ENCODE assay signal across 12 cellular contexts in the genomic region with DNA sequence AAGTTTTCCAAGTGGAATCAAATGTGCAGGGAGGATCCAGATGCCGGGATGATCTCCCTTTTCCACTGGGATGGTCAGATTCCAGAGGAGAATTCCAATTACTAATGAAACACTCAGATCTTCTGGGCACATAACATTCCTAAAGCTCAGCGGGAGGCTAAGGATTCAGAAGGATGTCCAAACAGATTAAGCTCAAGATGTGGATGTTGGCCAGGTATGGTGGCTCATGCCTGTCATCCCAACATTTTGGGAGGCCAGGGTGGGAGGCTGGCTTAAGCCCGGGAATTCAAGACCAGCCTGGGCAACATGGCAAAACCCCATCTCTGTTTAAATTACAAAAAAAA.
DNase-seq lines count a peak whose midpoint lies in the region; ATAC-seq and TF ChIP-seq lines count a peak whose summit lies in the region.
"Had no signal": no experiment of that assay in that cellular context is flagged by ENCODE, and none has a peak within 500 bp of the region (broad histone marks: within the 10 kb centered on the region; RNA-seq: fewer than 3 reads in every experiment).

No MANE protein-coding gene starts in this region.

- H3K9me3 Mint-ChIP-seq in activated T-cell treated with anti-CD3 and anti-CD28 coated beads, Interleukin-2, amount 50 U/mL, for 24 hours, result no peaks in the 10 kb centered on the region
- no peaks in the 10 kb centered on the region for H3K9me3 Mint-ChIP-seq in activated T-cell treated with anti-CD3 and anti-CD28 coated beads, Interleukin-2, amount 50 U/mL, for 4 hours
- no peaks in the 10 kb centered on the region for H3K9me3 Mint-ChIP-seq in activated CD8-positive, alpha-beta T cell treated with anti-CD3 and anti-CD28 coated beads for 36 hours
- H3K9me3 Mint-ChIP-seq: brain; stimulated activated naive CD8-positive, alpha-beta T cell treated with anti-CD3 and anti-CD28 coated beads, Interleukin-15, amount 100 ng/mL, for 72 hours had no signal

- POLR2A ChIA-PET in activated CD8-positive, alpha-beta T cell treated with anti-CD3 and anti-CD28 coated beads for 36 hours (lab: Charles Lee), result interaction anchor here (1.2 to 24.9 kb wide), 3 partner anchors 8 to 30 kb away, joined by 3 to 512 read pairs (median 211); a partner anchor contains a TSS

- peak overlapping the region; percentile 36 for H3K27ac ChIP-seq in mesodermal cell (ENCODE audit: low read depth, low read length, severe bottlenecking)
- H3K27ac ChIP-seq in urinary bladder (ENCODE audit: low read depth), result peak overlapping the region; percentile 13
- H3K27ac ChIP-seq: A549 had no signal

- peaks cover 18% of the 10 kb centered on the region for H3K4me1 ChIP-seq in mesodermal cell (ENCODE audit: control insufficient read depth, insufficient read depth, low read length, poor library complexity, severe bottlenecking)
- H3K4me1 ChIP-seq in urinary bladder (ENCODE audit: insufficient read depth), result no peaks in the 10 kb centered on the region

- no peaks in the 10 kb centered on the region for H3K27me3 Mint-ChIP-seq in activated T-cell treated with anti-CD3 and anti-CD28 coated beads, Interleukin-2, amount 50 U/mL, for 24 hours
- no peaks in the 10 kb centered on the region for H3K27me3 Mint-ChIP-seq in activated T-cell treated with anti-CD3 and anti-CD28 coated beads, Interleukin-2, amount 50 U/mL, for 4 hours (ENCODE audit: low read depth)
- no peaks in the 10 kb centered on the region for H3K27me3 Mint-ChIP-seq in activated CD8-positive, alpha-beta T cell treated with anti-CD3 and anti-CD28 coated beads for 36 hours
- H3K27me3 Mint-ChIP-seq: stimulated activated naive CD8-positive, alpha-beta T cell treated with anti-CD3 and anti-CD28 coated beads, Interleukin-15, amount 100 ng/mL, for 72 hours had no signal

- H3K4me1 Mint-ChIP-seq in activated T-cell treated with anti-CD3 and anti-CD28 coated beads, Interleukin-2, amount 50 U/mL, for 24 hours (ENCODE audit: low read depth), result peaks cover 80% of the 10 kb centered on the region
- H3K4me1 Mint-ChIP-seq in activated T-cell treated with anti-CD3 and anti-CD28 coated beads, Interleukin-2, amount 50 U/mL, for 4 hours (ENCODE audit: low read depth), result peaks cover 75% of the 10 kb centered on the region
- peaks cover 74% of the 10 kb centered on the region for H3K4me1 Mint-ChIP-seq in activated CD8-positive, alpha-beta T cell treated with anti-CD3 and anti-CD28 coated beads for 36 hours (ENCODE audit: low read depth)

- intact Hi-C loops in activated CD8-positive, alpha-beta T cell treated with anti-CD3 and anti-CD28 coated beads for 36 hours (cut with micrococcal nuclease), result no loop called here

- peaks cover 4% of the 10 kb centered on the region for H3K36me3 ChIP-seq in mesodermal cell (ENCODE audit: control insufficient read depth, insufficient read depth, low read length)
- H3K36me3 ChIP-seq in urinary bladder (ENCODE audit: insufficient read depth), result no peaks in the 10 kb centered on the region

- no peaks in the 10 kb centered on the region for H3K9me3 ChIP-seq in mesodermal cell (ENCODE audit: control insufficient read depth, low read length)
- H3K9me3 ChIP-seq: A549 had no signal

- 86 to 93% methylated on average over 1 to 2 of the region's 3 CpGs for WGBS in mesodermal cell (ENCODE audit: insufficient coverage in 2 of 2), 2 experiments
- 36% methylated on average over 3 of the region's 3 CpGs for WGBS in urinary bladder

- CTCF ChIA-PET in activated CD8-positive, alpha-beta T cell treated with anti-CD3 and anti-CD28 coated beads for 36 hours (lab: Charles Lee), result interaction anchor here (0.9 to 8.1 kb wide), 9 partner anchors 10 to 66 kb away, joined by 3 to 76 read pairs (median 4); no protein-coding TSS in a partner anchor

- H3K4me3 ChIP-seq in mesodermal cell (ENCODE audit: extremely low read depth, insufficient read depth, low read length, poor library complexity, severe bottlenecking), result no peak overlapping the region
- H3K4me3 ChIP-seq in urinary bladder (ENCODE audit: low read depth, low read length), result no peak overlapping the region
- H3K4me3 ChIP-seq: A549 had no signal

- no peak overlapping the region for H3K4me3 Mint-ChIP-seq in activated T-cell treated with anti-CD3 and anti-CD28 coated beads, Interleukin-2, amount 50 U/mL, for 24 hours
- no peak overlapping the region for H3K4me3 Mint-ChIP-seq in activated T-cell treated with anti-CD3 and anti-CD28 coated beads, Interleukin-2, amount 50 U/mL, for 4 hours
- no peak overlapping the region for H3K4me3 Mint-ChIP-seq in activated CD8-positive, alpha-beta T cell treated with anti-CD3 and anti-CD28 coated beads for 36 hours
- H3K4me3 Mint-ChIP-seq: brain; stimulated activated naive CD8-positive, alpha-beta T cell treated with anti-CD3 and anti-CD28 coated beads, Interleukin-15, amount 100 ng/mL, for 72 hours had no signal

- ATAC-seq in activated T-cell treated with anti-CD3 and anti-CD28 coated beads, Interleukin-2, amount 50 U/mL, for 4 hours, result no peak
- no peak for ATAC-seq in activated CD8-positive, alpha-beta T cell treated with anti-CD3 and anti-CD28 coated beads for 36 hours
- ATAC-seq in GM21390 (IDR thresholded peaks at IDR 0.05; ENCODE audit: unreplicated experiment) (no peak), HG02885 (IDR thresholded peaks at IDR 0.05; ENCODE audit: poor library complexity, unreplicated experiment) (no peak)
- ATAC-seq: A549; stimulated activated naive CD8-positive, alpha-beta T cell treated with anti-CD3 and anti-CD28 coated beads, Interleukin-15, amount 100 ng/mL, for 72 hours had no signal

- no peak for DNase-seq in activated T-cell treated with anti-CD3 and anti-CD28 coated beads, Interleukin-2, amount 50 U/mL, for 24 hours
- no peak for DNase-seq in activated T-cell treated with anti-CD3 and anti-CD28 coated beads, Interleukin-2, amount 50 U/mL, for 4 hours
- DNase-seq in activated CD8-positive, alpha-beta T cell treated with anti-CD3 and anti-CD28 coated beads for 36 hours, result no peak
- DNase-seq in ureter (ENCODE audit: low spot score), result no peak
- DNase-seq: NCI-H2171 treated with DMSO at 0.1 percent for 48 hours; stimulated activated naive CD8-positive, alpha-beta T cell treated with anti-CD3 and anti-CD28 coated beads, Interleukin-15, amount 100 ng/mL, for 72 hours had no signal

- peak overlapping the region; percentile 76 for H3K27ac Mint-ChIP-seq in activated T-cell treated with anti-CD3 and anti-CD28 coated beads, Interleukin-2, amount 50 U/mL, for 24 hours
- H3K27ac Mint-ChIP-seq in activated CD8-positive, alpha-beta T cell treated with anti-CD3 and anti-CD28 coated beads for 36 hours, result peak overlapping the region; percentile 35
- H3K27ac Mint-ChIP-seq: brain; stimulated activated naive CD8-positive, alpha-beta T cell treated with anti-CD3 and anti-CD28 coated beads, Interleukin-15, amount 100 ng/mL, for 72 hours had no signal

- TF ChIP-seq CTCF in activated CD8-positive, alpha-beta T cell treated with anti-CD3 and anti-CD28 coated beads for 36 hours (IDR thresholded peaks at IDR 0.05), result no peak

- H3K36me3 Mint-ChIP-seq in activated T-cell treated with anti-CD3 and anti-CD28 coated beads, Interleukin-2, amount 50 U/mL, for 24 hours (ENCODE audit: low read depth), result peaks cover 2% of the 10 kb centered on the region
- no peaks in the 10 kb centered on the region for H3K36me3 Mint-ChIP-seq in activated T-cell treated with anti-CD3 and anti-CD28 coated beads, Interleukin-2, amount 50 U/mL, for 4 hours (ENCODE audit: insufficient read depth)
- H3K36me3 Mint-ChIP-seq in activated CD8-positive, alpha-beta T cell treated with anti-CD3 and anti-CD28 coated beads for 36 hours (ENCODE audit: low read depth), result peaks cover 16% of the 10 kb centered on the region
